ENCODE assay signal across 2 cellular contexts in the genomic region with DNA sequence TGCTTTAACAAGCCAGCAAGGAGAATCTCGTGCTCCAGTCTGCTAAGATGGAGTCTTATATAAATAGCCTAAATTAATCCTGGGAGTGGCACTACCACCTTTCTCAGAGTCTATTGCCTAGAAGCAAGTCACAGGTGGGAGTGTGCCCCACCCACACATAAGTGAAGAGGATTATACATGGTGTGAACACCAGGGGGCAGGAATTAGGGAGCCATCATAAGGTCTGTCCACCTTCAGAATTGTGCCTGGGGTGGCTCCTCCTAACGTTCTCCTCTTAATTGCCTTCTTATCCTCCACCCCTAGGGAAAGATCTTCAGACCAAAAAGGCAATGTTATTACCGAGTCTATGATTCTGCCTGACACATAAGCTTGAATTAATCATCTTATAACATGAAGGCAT.
TF ChIP-seq lines count a peak whose summit lies in the region.

No MANE protein-coding gene starts in this region.

TF ChIP-seq in HCT116, 20 proteins besides CTCF, POLR2A, EP300 and RAD21:
- TF ChIP-seq CEBPB (IDR thresholded peaks at IDR 0.05; ENCODE audit: low read depth) (no peak), ZNF274 (IDR thresholded peaks at IDR 0.05; ENCODE audit: low read depth, low read length) (no peak), SIN3A (IDR thresholded peaks at IDR 0.05; ENCODE audit: low read depth) (no peak), SP1 (IDR thresholded peaks at IDR 0.05; ENCODE audit: low read depth) (no peak), YY1 (IDR thresholded peaks at IDR 0.05; ENCODE audit: extremely low read depth, insufficient replicate concordance, low read depth, low read length) (no peak), REST (IDR thresholded peaks at IDR 0.05; ENCODE audit: low read depth) (no peak), TCF7L2 (IDR thresholded peaks at IDR 0.05; ENCODE audit: borderline replicate concordance, extremely low read depth, insufficient read depth, insufficient read length) (no peak), MAX (IDR thresholded peaks at IDR 0.05) (no peak), SRF (IDR thresholded peaks at IDR 0.05; ENCODE audit: low read depth) (no peak), EGR1 (IDR thresholded peaks at IDR 0.05; ENCODE audit: low read depth) (no peak), POLR2AphosphoS5 (IDR thresholded peaks at IDR 0.05; ENCODE audit: low read depth, low read length) (no peak), ELF1 (IDR thresholded peaks at IDR 0.05; ENCODE audit: borderline replicate concordance, low read depth) (no peak), ZFX (IDR thresholded peaks at IDR 0.05) (no peak), FOSL1 (IDR thresholded peaks at IDR 0.05; ENCODE audit: low read depth) (no peak), EZH2 (IDR thresholded peaks at IDR 0.05) (no peak)
- TF ChIP-seq, protein P1, sequence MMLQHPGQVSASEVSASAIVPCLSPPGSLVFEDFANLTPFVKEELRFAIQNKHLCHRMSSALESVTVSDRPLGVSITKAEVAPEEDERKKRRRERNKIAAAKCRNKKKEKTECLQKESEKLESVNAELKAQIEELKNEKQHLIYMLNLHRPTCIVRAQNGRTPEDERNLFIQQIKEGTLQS (IDR thresholded peaks at IDR 0.05), result no peak
- TF ChIP-seq, protein P2, sequence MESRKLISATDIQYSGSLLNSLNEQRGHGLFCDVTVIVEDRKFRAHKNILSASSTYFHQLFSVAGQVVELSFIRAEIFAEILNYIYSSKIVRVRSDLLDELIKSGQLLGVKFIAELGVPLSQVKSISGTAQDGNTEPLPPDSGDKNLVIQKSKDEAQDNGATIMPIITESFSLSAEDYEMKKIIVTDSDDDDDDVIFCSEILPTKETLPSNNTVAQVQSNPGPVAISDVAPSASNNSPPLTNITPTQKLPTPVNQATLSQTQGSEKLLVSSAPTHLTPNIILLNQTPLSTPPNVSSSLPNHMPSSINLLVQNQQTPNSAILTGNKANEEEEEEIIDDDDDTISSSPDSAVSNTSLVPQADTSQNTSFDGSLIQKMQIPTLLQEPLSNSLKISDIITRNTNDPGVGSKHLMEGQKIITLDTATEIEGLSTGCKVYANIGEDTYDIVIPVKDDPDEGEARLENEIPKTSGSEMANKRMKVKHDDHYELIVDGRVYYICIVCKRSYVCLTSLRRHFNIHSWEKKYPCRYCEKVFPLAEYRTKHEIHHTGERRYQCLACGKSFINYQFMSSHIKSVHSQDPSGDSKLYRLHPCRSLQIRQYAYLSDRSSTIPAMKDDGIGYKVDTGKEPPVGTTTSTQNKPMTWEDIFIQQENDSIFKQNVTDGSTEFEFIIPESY (IDR thresholded peaks at IDR 0.05; ENCODE audit: extremely low read depth, insufficient replicate concordance, low read length), result no peak

TF ChIP-seq in K562, 482 proteins besides CTCF, POLR2A, EP300 and RAD21:
- TF ChIP-seq ZFP30 (CRISPR knock-in tag; IDR thresholded peaks at IDR 0.05; ENCODE audit: borderline replicate concordance) (no peak), EGR1 (conservative IDR thresholded peaks at IDR 0.05) (peak; percentile 57)
TF ChIP-seq in K562: peak in this region for 1.
